Comparison of ENCODE assay signal across 21 cellular contexts in the genomic region with DNA sequence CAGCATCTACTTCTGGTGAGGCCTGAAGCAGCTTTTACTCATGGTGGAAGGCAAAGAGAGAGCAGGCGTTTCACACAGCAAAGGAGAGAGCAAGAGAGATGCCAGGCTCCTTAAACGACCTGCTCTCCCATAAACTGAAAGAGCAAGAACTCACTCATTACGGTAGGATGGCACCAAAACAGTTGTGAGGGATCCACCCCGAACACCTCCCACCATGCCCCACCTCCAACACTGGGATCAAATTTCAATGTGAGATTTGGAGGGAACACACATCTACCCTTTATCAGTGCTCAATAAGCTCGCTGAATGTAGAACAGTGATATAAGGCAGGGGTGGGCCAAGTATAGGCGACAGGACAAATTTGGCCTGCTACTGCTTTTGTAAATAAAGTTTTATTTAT.
"Had no signal": no experiment of that assay in that cellular context is flagged by ENCODE, and none has a peak within 500 bp of the region (broad histone marks: within the 10 kb centered on the region; RNA-seq: fewer than 3 reads in every experiment).

No MANE protein-coding gene starts in this region.

- H3K27ac Mint-ChIP-seq: immature natural killer cell; naive thymus-derived CD4-positive, alpha-beta T cell had no signal

- DNase-seq: dermis blood vessel endothelial cell; dorsolateral prefrontal cortex; effector CD4-positive, alpha-beta T cell; effector memory CD4-positive, alpha-beta T cell; foreskin keratinocyte; heart left ventricle; immature natural killer cell; islet precursor cell; kidney; kidney glomerular epithelial cell; left colon; left ventricle myocardium superior; lower lobe of right lung; mesenchymal stem cell; midbrain; naive thymus-derived CD4-positive, alpha-beta T cell had no signal

- H3K36me3 Mint-ChIP-seq: immature natural killer cell had no signal

- H3K36me3 ChIP-seq: esophagus muscularis mucosa, gastroesophageal sphincter, heart left ventricle, lower lobe of right lung had no signal

- H3K4me1 ChIP-seq: esophagus muscularis mucosa, gastroesophageal sphincter, heart left ventricle, lower lobe of right lung had no signal

- H3K4me2 ChIP-seq: hepatocyte had no signal

- H2AFZ ChIP-seq: hepatocyte had no signal

- H3K4me1 Mint-ChIP-seq: immature natural killer cell had no signal

- H3K79me2 ChIP-seq: hepatocyte had no signal

- H3K9me3 Mint-ChIP-seq: immature natural killer cell; naive thymus-derived CD4-positive, alpha-beta T cell had no signal

- H3K27ac ChIP-seq: coronary artery, dorsolateral prefrontal cortex, esophagus muscularis mucosa, foreskin keratinocyte, gastroesophageal sphincter, heart left ventricle, hepatocyte, lower lobe of right lung had no signal

- H3K4me3 Mint-ChIP-seq: immature natural killer cell; naive thymus-derived CD4-positive, alpha-beta T cell had no signal

- H3K4me3 ChIP-seq: coronary artery, dorsolateral prefrontal cortex, esophagus muscularis mucosa, gastroesophageal sphincter, heart left ventricle, hepatocyte, lower lobe of right lung had no signal

- H3K27me3 ChIP-seq: esophagus muscularis mucosa, foreskin keratinocyte, gastroesophageal sphincter, heart left ventricle, hepatocyte had no signal

- ATAC-seq: foreskin keratinocyte; gastroesophageal sphincter; heart left ventricle; left colon; left lobe of liver; left ventricle myocardium superior; lower lobe of right lung; naive thymus-derived CD4-positive, alpha-beta T cell had no signal

- H3K9me3 ChIP-seq: esophagus muscularis mucosa, gastroesophageal sphincter, heart left ventricle, lower lobe of right lung had no signal
